ENCODE assay signal across 1 cellular context in the genomic region with DNA sequence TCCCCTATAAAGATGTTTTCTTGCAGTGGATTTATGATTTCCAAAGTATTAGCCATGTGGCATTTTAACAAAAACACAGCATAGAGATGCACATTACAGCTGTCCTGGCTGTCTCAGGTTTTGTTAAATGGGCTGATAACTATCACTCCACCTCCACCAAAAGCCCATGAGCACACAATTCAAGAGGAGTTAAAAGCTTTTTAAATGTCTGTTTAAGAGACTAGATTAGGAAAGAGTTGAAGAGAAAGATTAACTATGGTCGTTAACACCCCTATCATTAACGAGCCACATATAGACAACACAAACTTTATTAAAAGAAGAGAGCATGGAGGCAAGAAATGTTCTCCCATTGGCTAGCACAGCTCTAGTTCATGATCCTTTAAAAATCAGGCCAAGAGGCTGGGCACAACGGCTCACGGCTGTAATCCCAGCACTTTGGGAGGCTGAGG.
TF ChIP-seq lines count a peak whose summit lies in the region.

No MANE protein-coding gene starts in this region.

TF ChIP-seq in HEK293, 187 proteins besides CTCF, POLR2A, EP300 and RAD21 (continued from another document and continues in another):
- TF ChIP-seq ZNF704 (tag by site-specific recombination; IDR thresholded peaks at IDR 0.05): no peak
- TF ChIP-seq, protein P1, sequence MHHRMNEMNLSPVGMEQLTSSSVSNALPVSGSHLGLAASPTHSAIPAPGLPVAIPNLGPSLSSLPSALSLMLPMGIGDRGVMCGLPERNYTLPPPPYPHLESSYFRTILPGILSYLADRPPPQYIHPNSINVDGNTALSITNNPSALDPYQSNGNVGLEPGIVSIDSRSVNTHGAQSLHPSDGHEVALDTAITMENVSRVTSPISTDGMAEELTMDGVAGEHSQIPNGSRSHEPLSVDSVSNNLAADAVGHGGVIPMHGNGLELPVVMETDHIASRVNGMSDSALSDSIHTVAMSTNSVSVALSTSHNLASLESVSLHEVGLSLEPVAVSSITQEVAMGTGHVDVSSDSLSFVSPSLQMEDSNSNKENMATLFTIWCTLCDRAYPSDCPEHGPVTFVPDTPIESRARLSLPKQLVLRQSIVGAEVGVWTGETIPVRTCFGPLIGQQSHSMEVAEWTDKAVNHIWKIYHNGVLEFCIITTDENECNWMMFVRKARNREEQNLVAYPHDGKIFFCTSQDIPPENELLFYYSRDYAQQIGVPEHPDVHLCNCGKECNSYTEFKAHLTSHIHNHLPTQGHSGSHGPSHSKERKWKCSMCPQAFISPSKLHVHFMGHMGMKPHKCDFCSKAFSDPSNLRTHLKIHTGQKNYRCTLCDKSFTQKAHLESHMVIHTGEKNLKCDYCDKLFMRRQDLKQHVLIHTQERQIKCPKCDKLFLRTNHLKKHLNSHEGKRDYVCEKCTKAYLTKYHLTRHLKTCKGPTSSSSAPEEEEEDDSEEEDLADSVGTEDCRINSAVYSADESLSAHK (tag by site-specific recombination; IDR thresholded peaks at IDR 0.05): peak; percentile 88
- no peak for TF ChIP-seq ZBTB21 (tag by site-specific recombination; IDR thresholded peaks at IDR 0.05)
- TF ChIP-seq GLI2 (tag by site-specific recombination; IDR thresholded peaks at IDR 0.05; ENCODE audit: borderline replicate concordance, low read depth): peak; percentile 84
- TF ChIP-seq, protein P2, sequence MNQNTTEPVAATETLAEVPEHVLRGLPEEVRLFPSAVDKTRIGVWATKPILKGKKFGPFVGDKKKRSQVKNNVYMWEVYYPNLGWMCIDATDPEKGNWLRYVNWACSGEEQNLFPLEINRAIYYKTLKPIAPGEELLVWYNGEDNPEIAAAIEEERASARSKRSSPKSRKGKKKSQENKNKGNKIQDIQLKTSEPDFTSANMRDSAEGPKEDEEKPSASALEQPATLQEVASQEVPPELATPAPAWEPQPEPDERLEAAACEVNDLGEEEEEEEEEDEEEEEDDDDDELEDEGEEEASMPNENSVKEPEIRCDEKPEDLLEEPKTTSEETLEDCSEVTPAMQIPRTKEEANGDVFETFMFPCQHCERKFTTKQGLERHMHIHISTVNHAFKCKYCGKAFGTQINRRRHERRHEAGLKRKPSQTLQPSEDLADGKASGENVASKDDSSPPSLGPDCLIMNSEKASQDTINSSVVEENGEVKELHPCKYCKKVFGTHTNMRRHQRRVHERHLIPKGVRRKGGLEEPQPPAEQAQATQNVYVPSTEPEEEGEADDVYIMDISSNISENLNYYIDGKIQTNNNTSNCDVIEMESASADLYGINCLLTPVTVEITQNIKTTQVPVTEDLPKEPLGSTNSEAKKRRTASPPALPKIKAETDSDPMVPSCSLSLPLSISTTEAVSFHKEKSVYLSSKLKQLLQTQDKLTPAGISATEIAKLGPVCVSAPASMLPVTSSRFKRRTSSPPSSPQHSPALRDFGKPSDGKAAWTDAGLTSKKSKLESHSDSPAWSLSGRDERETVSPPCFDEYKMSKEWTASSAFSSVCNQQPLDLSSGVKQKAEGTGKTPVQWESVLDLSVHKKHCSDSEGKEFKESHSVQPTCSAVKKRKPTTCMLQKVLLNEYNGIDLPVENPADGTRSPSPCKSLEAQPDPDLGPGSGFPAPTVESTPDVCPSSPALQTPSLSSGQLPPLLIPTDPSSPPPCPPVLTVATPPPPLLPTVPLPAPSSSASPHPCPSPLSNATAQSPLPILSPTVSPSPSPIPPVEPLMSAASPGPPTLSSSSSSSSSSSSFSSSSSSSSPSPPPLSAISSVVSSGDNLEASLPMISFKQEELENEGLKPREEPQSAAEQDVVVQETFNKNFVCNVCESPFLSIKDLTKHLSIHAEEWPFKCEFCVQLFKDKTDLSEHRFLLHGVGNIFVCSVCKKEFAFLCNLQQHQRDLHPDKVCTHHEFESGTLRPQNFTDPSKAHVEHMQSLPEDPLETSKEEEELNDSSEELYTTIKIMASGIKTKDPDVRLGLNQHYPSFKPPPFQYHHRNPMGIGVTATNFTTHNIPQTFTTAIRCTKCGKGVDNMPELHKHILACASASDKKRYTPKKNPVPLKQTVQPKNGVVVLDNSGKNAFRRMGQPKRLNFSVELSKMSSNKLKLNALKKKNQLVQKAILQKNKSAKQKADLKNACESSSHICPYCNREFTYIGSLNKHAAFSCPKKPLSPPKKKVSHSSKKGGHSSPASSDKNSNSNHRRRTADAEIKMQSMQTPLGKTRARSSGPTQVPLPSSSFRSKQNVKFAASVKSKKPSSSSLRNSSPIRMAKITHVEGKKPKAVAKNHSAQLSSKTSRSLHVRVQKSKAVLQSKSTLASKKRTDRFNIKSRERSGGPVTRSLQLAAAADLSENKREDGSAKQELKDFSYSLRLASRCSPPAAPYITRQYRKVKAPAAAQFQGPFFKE (tag by site-specific recombination; IDR thresholded peaks at IDR 0.05; ENCODE audit: borderline replicate concordance): no peak
- TF ChIP-seq SALL2 (tag by site-specific recombination; IDR thresholded peaks at IDR 0.05; ENCODE audit: borderline replicate concordance): no peak
- no peak for TF ChIP-seq ZBTB11 (tag by site-specific recombination; conservative IDR thresholded peaks at IDR 0.05; ENCODE audit: low read depth)
- TF ChIP-seq HOXA7 (CRISPR knock-in tag; IDR thresholded peaks at IDR 0.05; ENCODE audit: borderline replicate concordance): no peak
- no peak for TF ChIP-seq ZNF16 (tag by site-specific recombination; IDR thresholded peaks at IDR 0.05; ENCODE audit: low read depth)
- no peak for TF ChIP-seq ZNF202 (tag by site-specific recombination; IDR thresholded peaks at IDR 0.05; ENCODE audit: borderline replicate concordance)
- TF ChIP-seq ZNF354C (tag by site-specific recombination; IDR thresholded peaks at IDR 0.05; ENCODE audit: borderline replicate concordance, low read depth): no peak
- peak; percentile 84 for TF ChIP-seq BCL11B (tag by site-specific recombination; IDR thresholded peaks at IDR 0.05; ENCODE audit: low read depth)
- no peak for TF ChIP-seq ZNF76 (tag by site-specific recombination; IDR thresholded peaks at IDR 0.05; ENCODE audit: borderline replicate concordance, low read depth)
- no peak for TF ChIP-seq PRDM1 (tag by site-specific recombination; IDR thresholded peaks at IDR 0.05)
- TF ChIP-seq, protein P3, sequence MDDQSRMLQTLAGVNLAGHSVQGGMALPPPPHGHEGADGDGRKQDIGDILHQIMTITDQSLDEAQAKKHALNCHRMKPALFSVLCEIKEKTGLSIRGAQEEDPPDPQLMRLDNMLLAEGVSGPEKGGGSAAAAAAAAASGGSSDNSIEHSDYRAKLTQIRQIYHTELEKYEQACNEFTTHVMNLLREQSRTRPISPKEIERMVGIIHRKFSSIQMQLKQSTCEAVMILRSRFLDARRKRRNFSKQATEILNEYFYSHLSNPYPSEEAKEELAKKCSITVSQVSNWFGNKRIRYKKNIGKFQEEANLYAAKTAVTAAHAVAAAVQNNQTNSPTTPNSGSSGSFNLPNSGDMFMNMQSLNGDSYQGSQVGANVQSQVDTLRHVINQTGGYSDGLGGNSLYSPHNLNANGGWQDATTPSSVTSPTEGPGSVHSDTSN (CRISPR knock-in tag; IDR thresholded peaks at IDR 0.05): no peak
- no peak for TF ChIP-seq ZNF19 (tag by site-specific recombination; IDR thresholded peaks at IDR 0.05; ENCODE audit: low read depth)
- TF ChIP-seq KLF17 (tag by site-specific recombination; IDR thresholded peaks at IDR 0.05): no peak
- TF ChIP-seq ZNF341 (tag by site-specific recombination; IDR thresholded peaks at IDR 0.05; ENCODE audit: low read depth): no peak
- no peak for TF ChIP-seq ZEB2 (tag by site-specific recombination; IDR thresholded peaks at IDR 0.05)
- TF ChIP-seq, protein P4, sequence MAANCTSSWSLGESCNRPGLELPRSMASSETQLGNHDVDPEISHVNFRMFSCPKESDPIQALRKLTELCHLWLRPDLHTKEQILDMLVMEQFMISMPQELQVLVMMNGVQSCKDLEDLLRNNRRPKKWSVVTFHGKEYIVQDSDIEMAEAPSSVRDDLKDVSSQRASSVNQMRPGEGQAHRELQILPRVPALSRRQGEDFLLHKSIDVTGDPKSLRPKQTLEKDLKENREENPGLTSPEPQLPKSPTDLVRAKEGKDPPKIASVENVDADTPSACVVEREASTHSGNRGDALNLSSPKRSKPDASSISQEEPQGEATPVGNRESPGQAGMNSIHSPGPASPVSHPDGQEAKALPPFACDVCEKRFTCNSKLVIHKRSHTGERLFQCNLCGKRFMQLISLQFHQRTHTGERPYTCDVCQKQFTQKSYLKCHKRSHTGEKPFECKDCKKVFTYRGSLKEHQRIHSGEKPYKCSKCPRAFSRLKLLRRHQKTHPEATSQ (tag by site-specific recombination; IDR thresholded peaks at IDR 0.05): no peak
- peak; percentile 78; the same call in 1 of the 2 replicates for TF ChIP-seq ZNF580 (tag by site-specific recombination; IDR thresholded peaks at IDR 0.05)
- no peak for TF ChIP-seq ZNF791 (tag by site-specific recombination; IDR thresholded peaks at IDR 0.05)
- TF ChIP-seq ZNF514 (tag by site-specific recombination; IDR thresholded peaks at IDR 0.05): no peak
- no peak for TF ChIP-seq ZBTB1 (tag by site-specific recombination; IDR thresholded peaks at IDR 0.05)
- TF ChIP-seq ZBTB7A (tag by site-specific recombination; IDR thresholded peaks at IDR 0.05; ENCODE audit: low read depth): no peak
- no peak for TF ChIP-seq ZNF660 (tag by site-specific recombination; IDR thresholded peaks at IDR 0.05)
- no peak for TF ChIP-seq ZNF211 (tag by site-specific recombination; IDR thresholded peaks at IDR 0.05; ENCODE audit: low read depth)
- TF ChIP-seq ZNF292 (tag by site-specific recombination; IDR thresholded peaks at IDR 0.05; ENCODE audit: borderline replicate concordance, low read depth): no peak
- TF ChIP-seq, protein P5, sequence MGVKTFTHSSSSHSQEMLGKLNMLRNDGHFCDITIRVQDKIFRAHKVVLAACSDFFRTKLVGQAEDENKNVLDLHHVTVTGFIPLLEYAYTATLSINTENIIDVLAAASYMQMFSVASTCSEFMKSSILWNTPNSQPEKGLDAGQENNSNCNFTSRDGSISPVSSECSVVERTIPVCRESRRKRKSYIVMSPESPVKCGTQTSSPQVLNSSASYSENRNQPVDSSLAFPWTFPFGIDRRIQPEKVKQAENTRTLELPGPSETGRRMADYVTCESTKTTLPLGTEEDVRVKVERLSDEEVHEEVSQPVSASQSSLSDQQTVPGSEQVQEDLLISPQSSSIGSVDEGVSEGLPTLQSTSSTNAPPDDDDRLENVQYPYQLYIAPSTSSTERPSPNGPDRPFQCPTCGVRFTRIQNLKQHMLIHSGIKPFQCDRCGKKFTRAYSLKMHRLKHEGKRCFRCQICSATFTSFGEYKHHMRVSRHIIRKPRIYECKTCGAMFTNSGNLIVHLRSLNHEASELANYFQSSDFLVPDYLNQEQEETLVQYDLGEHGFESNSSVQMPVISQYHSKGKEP (tag by site-specific recombination; IDR thresholded peaks at IDR 0.05): peak; percentile 83
- TF ChIP-seq YY2 (tag by site-specific recombination; IDR thresholded peaks at IDR 0.05): no peak
- TF ChIP-seq GFI1B (tag by site-specific recombination; IDR thresholded peaks at IDR 0.05): no peak
- TF ChIP-seq KLF8 (tag by site-specific recombination; IDR thresholded peaks at IDR 0.05): no peak
- no peak for TF ChIP-seq MZF1 (tag by site-specific recombination; IDR thresholded peaks at IDR 0.05; ENCODE audit: borderline replicate concordance)
- no peak for TF ChIP-seq ZNF132 (tag by site-specific recombination; IDR thresholded peaks at IDR 0.05; ENCODE audit: borderline replicate concordance)
